ENCODE assay signal across 1 cellular context in genomic region chr7:116551692-116552091, GRCh38.
TF ChIP-seq lines count a peak whose summit lies in the region.

No MANE protein-coding gene starts in this region.

TF ChIP-seq in IMR-90, 13 proteins besides CTCF, POLR2A, EP300 and RAD21:
- no peak for TF ChIP-seq RFX5 (IDR thresholded peaks at IDR 0.05; ENCODE audit: low read depth, low read length)
- no peak for TF ChIP-seq RCOR1 (IDR thresholded peaks at IDR 0.05; ENCODE audit: insufficient replicate concordance, low read length)
